Comparison of ENCODE assay signal across 27 cellular contexts in the genomic region with DNA sequence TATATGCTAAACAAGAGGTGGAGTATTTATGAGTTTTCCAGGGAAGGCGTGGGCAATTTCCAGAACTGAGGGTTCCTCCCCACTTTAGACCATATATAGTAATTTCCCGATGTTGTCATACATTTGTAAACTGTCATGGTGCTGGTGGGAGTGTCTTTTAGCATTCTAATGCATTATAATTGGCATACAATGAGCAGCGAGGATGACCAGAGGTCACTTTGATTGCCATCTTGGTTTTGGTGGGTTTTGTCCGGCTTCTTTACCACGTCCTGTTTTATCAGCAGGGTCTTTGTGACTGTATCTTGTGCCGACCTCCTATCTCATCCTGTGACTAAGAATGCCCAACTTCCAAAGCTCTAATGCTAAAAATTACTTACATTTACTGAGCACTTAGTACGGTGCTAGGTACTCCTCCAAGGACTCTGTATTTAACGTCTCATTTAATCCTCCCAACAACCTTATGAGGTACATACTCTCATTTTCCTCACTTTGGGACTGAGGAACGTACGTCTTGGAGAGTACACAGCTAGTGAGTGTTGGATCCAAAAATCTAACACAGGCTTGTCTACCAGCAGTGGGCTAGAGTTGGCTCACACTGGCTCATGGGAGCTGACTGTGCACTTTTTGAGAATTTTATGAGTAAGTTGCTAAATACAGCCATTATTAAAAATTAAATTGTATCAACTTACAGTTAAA.
DNase-seq lines count a peak whose midpoint lies in the region; ATAC-seq, FAIRE-seq and TF ChIP-seq lines count a peak whose summit lies in the region.
"Had no signal": no experiment of that assay in that cellular context is flagged by ENCODE, and none has a peak within 500 bp of the region (broad histone marks: within the 10 kb centered on the region; RNA-seq: fewer than 3 reads in every experiment).

No MANE protein-coding gene starts in this region.

- no peak for TF ChIP-seq CTCF in HepG2 (CRISPR knock-in tag; IDR thresholded peaks at IDR 0.05)
- TF ChIP-seq CTCF in right lobe of liver (IDR thresholded peaks at IDR 0.05): no peak
- no peak for TF ChIP-seq CTCF in K562 (IDR thresholded peaks at IDR 0.05 in 2 of 3, conservative IDR thresholded peaks at IDR 0.05 in 1 of 3; ENCODE audit: insufficient read depth in 2 of 3, low read depth in 1 of 3, low read length in 3 of 3)

- H2AFZ ChIP-seq in HepG2 (ENCODE audit: low read length) (no peak overlapping the region), K562 (ENCODE audit: low read depth, low read length) (peak overlapping the region; percentile 89)

- H3K79me2 ChIP-seq in HepG2 (ENCODE audit: insufficient read depth, low read length) (no peaks in the 10 kb centered on the region), K562 (ENCODE audit: control insufficient read depth, insufficient read depth, low read length) (peaks cover 9% of the 10 kb centered on the region; the same call in 1 of the 3 replicates)

- H3K4me3 ChIP-seq in HepG2 (replicated peaks in 1 of 3; ENCODE audit: insufficient read depth in 1 of 3, low read depth in 2 of 3, low read length in 3 of 3) (no peak overlapping the region), right lobe of liver (no peak overlapping the region), SK-N-MC (no peak overlapping the region), K562 (no peak overlapping the region)
- H3K4me3 ChIP-seq: BLaER1, GM12878 had no signal

- DNase-seq in HepG2 (ENCODE audit: low spot score) (no peak), right lobe of liver (no peak), SK-N-MC (ENCODE audit: low read depth, low spot score) (no peak), K562 (ENCODE audit: extremely low read depth in 1 of 4, low spot score in 3 of 4) (peak in 1 of 4 experiments; percentile 67)
- no peak for DNase-seq in activated CD4-positive, alpha-beta T cell treated with anti-CD3 and anti-CD28 coated beads, Interleukin-2, amount 50 U/mL, for 1 hour
- DNase-seq: ACHN; BE2C; C1 segment of cervical spinal cord; CD4-positive, alpha-beta memory T cell; CD4-positive, CD25-positive, alpha-beta regulatory T cell; CD8-positive, alpha-beta memory T cell; COR-L47; DMS 273 treated with DMSO at 0.1 percent for 48 hours; DMS153; DMS53; DMS79; DND-41; EL; GDM1 had no signal

- 4% methylated on average over 10 of the region's 10 CpGs for WGBS in HepG2 (ENCODE audit: low lambda C conversion rate)
- WGBS in right lobe of liver (ENCODE audit: insufficient coverage, low coverage, low lambda C conversion rate, missing lambda C conversion rate): 81% methylated on average over 10 of the region's 10 CpGs
- WGBS in K562 (ENCODE audit: insufficient coverage, low coverage, missing lambda C conversion rate): 5% methylated on average over 10 of the region's 10 CpGs

- CTCF ChIA-PET in HepG2 (lab: Yijun Ruan, JAX; ENCODE audit: low intra/inter-chr PET ratio, low total read pairs): no interaction called here
- CTCF ChIA-PET in K562 (lab: Yijun Ruan, JAX; ENCODE audit: low intra/inter-chr PET ratio): interaction anchor here (0.6 kb wide), 1 partner anchor 685 kb away, joined by 3 read pairs; no protein-coding TSS in a partner anchor

- no peak for TF ChIP-seq EP300 in HepG2 (IDR thresholded peaks at IDR 0.05; ENCODE audit: low read depth in 2 of 2, low read length in 2 of 2)
- TF ChIP-seq EP300 in HepG2 (CRISPR knock-in tag; IDR thresholded peaks at IDR 0.05; ENCODE audit: borderline replicate concordance): no peak
- TF ChIP-seq EP300 in K562 (IDR thresholded peaks at IDR 0.05; ENCODE audit: low read length): peak; percentile 23; the same call in 1 of the 2 replicates

- H3K27me3 ChIP-seq in HepG2 (ENCODE audit: control insufficient read depth in 1 of 2, insufficient read depth in 2 of 2, low read length in 2 of 2) (peaks cover 0 to 12% of the 10 kb centered on the region in 2 experiments; a peak in 1 of 5 replicates), right lobe of liver (no peaks in the 10 kb centered on the region), K562 (ENCODE audit: control insufficient read depth in 2 of 2, insufficient read depth in 2 of 2, low read length in 2 of 2) (no peaks in the 10 kb centered on the region)
- H3K27me3 ChIP-seq: BE2C, BLaER1 had no signal

- TF ChIP-seq RAD21 in HepG2 (CRISPR knock-in tag; IDR thresholded peaks at IDR 0.05) (no peak), K562 (CRISPR knock-in tag; conservative IDR thresholded peaks at IDR 0.05 in 1 of 2, IDR thresholded peaks at IDR 0.05 in 1 of 2) (0 out of 4 replicates have a peak, but pooled peaks of 1 of the 2 experiments have one; percentile 17)

- H3K9me1 ChIP-seq in K562 (ENCODE audit: control insufficient read depth, insufficient read depth, low read length): no peaks in the 10 kb centered on the region

- no peaks in the 10 kb centered on the region for H3K4me1 ChIP-seq in HepG2 (ENCODE audit: insufficient read depth, low read length)
- H3K4me1 ChIP-seq in right lobe of liver: no peaks in the 10 kb centered on the region
- H3K4me1 ChIP-seq in K562 (replicated peaks in 1 of 2; ENCODE audit: control insufficient read depth in 2 of 2, insufficient read depth in 2 of 2, low read length in 2 of 2): peaks cover 10 to 31% of the 10 kb centered on the region in 2 experiments; a peak in 4 of 5 replicates
- H3K4me1 ChIP-seq: BE2C, BLaER1 had no signal

- in situ Hi-C loops in HepG2 (cut with HindIII; ENCODE audit: extremely low pct_ligation_motif_present, low pct_unique_long_range_greater_than_20kb) (no loop called here), K562 (cut with MboI) (no loop called here)

- H3K9me3 ChIP-seq in HepG2 (ENCODE audit: low read length) (no peaks in the 10 kb centered on the region), right lobe of liver (no peaks in the 10 kb centered on the region), SK-N-MC (ENCODE audit: low read depth, low read length) (no peaks in the 10 kb centered on the region), K562 (replicated peaks; ENCODE audit: control insufficient read depth, insufficient read depth, low read depth, low read length) (no peaks in the 10 kb centered on the region)
- H3K9me3 ChIP-seq: BE2C, BLaER1 had no signal

- no peak for ATAC-seq in HepG2
- ATAC-seq in right lobe of liver: no peak
- ATAC-seq in K562: peak; percentile 75
- ATAC-seq in GM19455 (IDR thresholded peaks at IDR 0.05; ENCODE audit: unreplicated experiment): no peak
- no peak for ATAC-seq in HG02884 (IDR thresholded peaks at IDR 0.05; ENCODE audit: unreplicated experiment)
- ATAC-seq: GM12878 had no signal

- TF ChIP-seq POLR2A in HepG2 (IDR thresholded peaks at IDR 0.05; ENCODE audit: insufficient read depth in 1 of 2, low read depth in 2 of 2, low read length in 2 of 2) (no peak), right lobe of liver (IDR thresholded peaks at IDR 0.05) (no peak), K562 (conservative IDR thresholded peaks at IDR 0.05) (0 out of 2 replicates have a peak, but pooled peaks have one; percentile 46)

- H4K20me1 ChIP-seq in HepG2 (ENCODE audit: insufficient read depth, low read length) (no peaks in the 10 kb centered on the region), K562 (replicated peaks; ENCODE audit: control insufficient read depth, insufficient read depth, low read length) (no peaks in the 10 kb centered on the region)
- H4K20me1 ChIP-seq: BLaER1 had no signal

- POLR2A ChIA-PET in HepG2 (lab: Yijun Ruan, JAX): no interaction called here
- POLR2A ChIA-PET in K562 (lab: Yijun Ruan, JAX): interaction anchor here (0.6 to 2.1 kb wide), 9 partner anchors 10 to 225 kb away, joined by 3 to 15 read pairs (median 4); no protein-coding TSS in a partner anchor

- H3K4me2 ChIP-seq in HepG2 (ENCODE audit: low read depth, low read length) (no peak overlapping the region), K562 (ENCODE audit: insufficient read depth, low read length) (peak overlapping the region; percentile 69)
- H3K4me2 ChIP-seq: BLaER1 had no signal

- H3K9ac ChIP-seq in HepG2 (ENCODE audit: insufficient read depth, low read depth, low read length) (no peak overlapping the region), SK-N-MC (ENCODE audit: insufficient read length) (no peak overlapping the region), K562 (ENCODE audit: insufficient read depth in 1 of 2, low read depth in 2 of 2, low read length in 2 of 2) (peak overlapping the region in 1 of 2 experiments; percentile 68; a peak in 2 of 4 replicates)
- H3K9ac ChIP-seq: BLaER1 had no signal

- FAIRE-seq in HepG2 (lab: Jason Lieb, UNC) (no peak), K562 (lab: Jason Lieb, UNC) (peak; percentile 35)
- FAIRE-seq: GM12878, GM12892, GM18507, GM19239 had no signal

- intact Hi-C loops in HepG2 (cut with micrococcal nuclease; ENCODE audit: unreplicated experiment): no loop called here
- intact Hi-C loops in right lobe of liver (cut with DNase I): no loop called here
- intact Hi-C loops in K562 (cut with micrococcal nuclease): no loop called here

- H3K27ac ChIP-seq in HepG2 (ENCODE audit: extremely low read length, insufficient read depth, low read length) (no peak overlapping the region), right lobe of liver (no peak overlapping the region), SK-N-MC (peak overlapping the region; percentile 50; the same call in 1 of the 2 replicates), K562 (ENCODE audit: extremely low read depth, low read depth, low read length) (peak overlapping the region; percentile 90)
- H3K27ac ChIP-seq: 22Rv1, BLaER1 had no signal

- H3K36me3 ChIP-seq in HepG2 (replicated peaks in 1 of 2; ENCODE audit: control insufficient read depth in 1 of 2, insufficient read depth in 2 of 2, low read length in 2 of 2) (no peaks in the 10 kb centered on the region), right lobe of liver (no peaks in the 10 kb centered on the region), SK-N-MC (ENCODE audit: insufficient read depth, low read length) (no peaks in the 10 kb centered on the region), K562 (ENCODE audit: control insufficient read depth, insufficient read depth, low read length) (no peaks in the 10 kb centered on the region)
- H3K36me3 ChIP-seq: BE2C, BLaER1 had no signal

- BruUV-seq in HepG2 (replicated peaks; lab: Mats Ljungman, UMichigan): no TSS peak
- BruUV-seq in K562 (replicated peaks; lab: Mats Ljungman, UMichigan): TSS peak; percentile 56

TF ChIP-seq in HepG2, 621 proteins besides CTCF, POLR2A, EP300 and RAD21:
- TF ChIP-seq ZNF598 (CRISPR knock-in tag; IDR thresholded peaks at IDR 0.05; ENCODE audit: borderline replicate concordance) (no peak), MAFK (conservative IDR thresholded peaks at IDR 0.05 in 1 of 2, IDR thresholded peaks at IDR 0.05 in 1 of 2; ENCODE audit: low read length in 2 of 2) (peak; percentile 77 to 85), U2AF2 (IDR thresholded peaks at IDR 0.05; ENCODE audit: low read depth, low read length) (no peak), MAFF (IDR thresholded peaks at IDR 0.05; ENCODE audit: low read depth, low read length) (peak; percentile 76)
TF ChIP-seq in HepG2: peak in this region for 2.

TF ChIP-seq in K562, 482 proteins besides CTCF, POLR2A, EP300 and RAD21 (continues in another document):
- TF ChIP-seq NR2C2 (CRISPR knock-in tag; IDR thresholded peaks at IDR 0.05) (no peak), NR2C2 (tag; IDR thresholded peaks at IDR 0.05) (peak; percentile 77)

Comparison
In these comparisons a context has a peak if more than half of its experiments do, and no peak if none do; other contexts are left out.
1. H3K27ac ChIP-seq: peak in SK-N-MC (single experiment) and K562 (single experiment); none in HepG2 (single experiment) and right lobe of liver (0 of 3).